ENCODE assay signal across 21 cellular contexts in genomic region chr17:63531022-63531965, GRCh38. TPM values are rescaled to one million over a fixed set of nuclear protein-coding genes. Genes with fewer than 3 reads are reported as not detected.
DNase-seq lines count a peak whose midpoint lies in the region; TF ChIP-seq lines count a peak whose summit lies in the region.
"Had no signal": no experiment of that assay in that cellular context is flagged by ENCODE, and none has a peak within 500 bp of the region (broad histone marks: within the 10 kb centered on the region; RNA-seq: fewer than 3 reads in every experiment).

No MANE protein-coding gene starts in this region.

- H3K4me3 ChIP-seq in GM23248, result no peak overlapping the region
- H3K4me3 ChIP-seq in mesenchymal stem cell (ENCODE audit: insufficient read depth in 1 of 2, low read depth in 1 of 2, low read length in 2 of 2), result no peak overlapping the region
- no peak overlapping the region for H3K4me3 ChIP-seq in stomach
- H3K4me3 ChIP-seq: BLaER1 had no signal

- no peaks in the 10 kb centered on the region; the same call in 1 of the 2 replicates for H3K27me3 ChIP-seq in GM23248 (replicated peaks; ENCODE audit: insufficient read depth)
- peaks cover 27 to 55% of the 10 kb centered on the region in 2 experiments for H3K27me3 ChIP-seq in mesenchymal stem cell (ENCODE audit: control insufficient read depth in 1 of 2, insufficient read depth in 1 of 2, low read length in 2 of 2)
- H3K27me3 ChIP-seq in stomach, result peaks cover 0 to 26% (median 0%) of the 10 kb centered on the region in 3 donors
- H3K27me3 ChIP-seq: BLaER1 had no signal

- peak overlapping the region; percentile 12 for H2BK15ac ChIP-seq in mesenchymal stem cell (ENCODE audit: low read depth, poor library complexity, severe bottlenecking)

- H3K9me3 ChIP-seq in GM23248 (ENCODE audit: low read depth) (no peaks in the 10 kb centered on the region), mesenchymal stem cell (ENCODE audit: control insufficient read depth, low read length) (no peaks in the 10 kb centered on the region), stomach (no peaks in the 10 kb centered on the region)
- H3K9me3 ChIP-seq: BLaER1 had no signal

- no peak for TF ChIP-seq CTCF in stomach (IDR thresholded peaks at IDR 0.05)

- H3K4ac ChIP-seq in mesenchymal stem cell (ENCODE audit: low read depth in 1 of 2, low read length in 2 of 2), result no peak overlapping the region

- in situ Hi-C loops in GM23248 (cut with MboI), result no loop called here

- no peaks in the 10 kb centered on the region for H3K79me2 ChIP-seq in GM23248 (ENCODE audit: insufficient read depth)

- no peaks in the 10 kb centered on the region for H3K4me1 ChIP-seq in GM23248 (ENCODE audit: insufficient read depth)
- no peaks in the 10 kb centered on the region for H3K4me1 ChIP-seq in mesenchymal stem cell (ENCODE audit: control insufficient read depth, insufficient read depth, low read depth, low read length)
- no peaks in the 10 kb centered on the region for H3K4me1 ChIP-seq in stomach

- no peaks in the 10 kb centered on the region for H3K9me2 ChIP-seq in GM23248 (ENCODE audit: insufficient read depth)

- no peak overlapping the region for H3K23ac ChIP-seq in mesenchymal stem cell (ENCODE audit: low read length in 2 of 2)

- H3K14ac ChIP-seq in mesenchymal stem cell (ENCODE audit: low read length in 2 of 2), result no peak overlapping the region

- H4K91ac ChIP-seq in mesenchymal stem cell (ENCODE audit: low read length), result no peak overlapping the region

- H4K8ac ChIP-seq in mesenchymal stem cell (ENCODE audit: low read length), result no peak overlapping the region

- H4K20me1 ChIP-seq in GM23248 (ENCODE audit: insufficient read depth), result no peaks in the 10 kb centered on the region

- no peaks in the 10 kb centered on the region for H3K79me1 ChIP-seq in mesenchymal stem cell (replicated peaks; ENCODE audit: low read length, poor library complexity, severe bottlenecking)

- H3K18ac ChIP-seq in mesenchymal stem cell (ENCODE audit: low read depth in 1 of 2, low read length in 2 of 2), result no peak overlapping the region

- no peak overlapping the region for H3K4me2 ChIP-seq in GM23248 (ENCODE audit: unreplicated experiment)
- H3K4me2 ChIP-seq in mesenchymal stem cell (ENCODE audit: low read length, poor library complexity, severe bottlenecking), result no peak overlapping the region
- H3K4me2 ChIP-seq: BLaER1 had no signal

- H2BK12ac ChIP-seq in mesenchymal stem cell (ENCODE audit: low read length in 2 of 2), result no peak overlapping the region

- H3K27ac ChIP-seq in GM23248 (no peak overlapping the region), mesenchymal stem cell (ENCODE audit: low read length, poor library complexity, severe bottlenecking) (no peak overlapping the region), stomach (no peak overlapping the region)
- H3K27ac ChIP-seq: BLaER1 had no signal

- WGBS in GM23248 (ENCODE audit: low coverage in 1 of 2, low lambda C conversion rate in 2 of 2, missing lambda C conversion rate in 2 of 2), 2 experiments, result 63% methylated on average over 10 of the region's 10 CpGs
- 83% methylated on average over 10 of the region's 10 CpGs for WGBS in mesenchymal stem cell
- 86 to 89% (median 87%) methylated on average over 9 to 10 of the region's 10 CpGs for WGBS in stomach, 5 donors

- no peaks in the 10 kb centered on the region for H3K36me3 ChIP-seq in GM23248 (ENCODE audit: low read depth)
- H3K36me3 ChIP-seq in mesenchymal stem cell (ENCODE audit: control insufficient read depth in 1 of 2, insufficient read depth in 2 of 2, low read depth in 1 of 2, low read length in 2 of 2), result no peaks in the 10 kb centered on the region
- no peaks in the 10 kb centered on the region for H3K36me3 ChIP-seq in stomach
- H3K36me3 ChIP-seq: BLaER1 had no signal

- H2AK5ac ChIP-seq in mesenchymal stem cell (ENCODE audit: low read length, severe bottlenecking), result no peak overlapping the region

- H3K9ac ChIP-seq in GM23248, result no peak overlapping the region
- no peak overlapping the region for H3K9ac ChIP-seq in mesenchymal stem cell (ENCODE audit: low read length)
- H3K9ac ChIP-seq: BLaER1 had no signal

- H2BK120ac ChIP-seq in mesenchymal stem cell (ENCODE audit: low read depth, low read length), result no peak overlapping the region

- H2AFZ ChIP-seq in GM23248 (no peak overlapping the region), mesenchymal stem cell (ENCODE audit: low read depth, low read length) (no peak overlapping the region)

- no peak for TF ChIP-seq EP300 in stomach (IDR thresholded peaks at IDR 0.05)

- no peak for TF ChIP-seq POLR2A in stomach (IDR thresholded peaks at IDR 0.05)

- H2BK5ac ChIP-seq in mesenchymal stem cell (ENCODE audit: low read depth, low read length, poor library complexity, severe bottlenecking), result no peak overlapping the region

- intact Hi-C loops in stomach (cut with DNase I; ENCODE audit: low total_unique reads), result no loop called here

- H3F3A ChIP-seq in GM23248 (ENCODE audit: insufficient read depth), result no peaks in the 10 kb centered on the region

- peak; percentile 19 for DNase-seq in NCI-H1436 (lab: John Stamatoyannopoulos, UW)
- DNase-seq in NCI-H1436 treated with DMSO at 0.1 percent for 48 hours (lab: John Stamatoyannopoulos, UW), result no peak
- peak; percentile 51 for DNase-seq in GM23248
- peak; percentile 81 for DNase-seq in T1000 (lab: John Stamatoyannopoulos, UW)
- no peak for DNase-seq in mesenchymal stem cell
- no peak for DNase-seq in stimulated activated CD4-positive, alpha-beta T cell treated with anti-CD3 and anti-CD28 coated beads, Interleukin-2, amount 100 ng/mL, for 24 hours
- DNase-seq in GF-D8 (lab: John Stamatoyannopoulos, UW), result no peak
- DNase-seq in stomach, result no peak
- DNase-seq: 8988T; CD8-positive, alpha-beta T cell; DND-41; HFFc6; IMR-90; Kasumi-1; NCI-H1417; NCI-H2029; NCI-H774; Right ventricle myocardium superior had no signal

RNA-seq across cellular contexts. Expression of gene KCNH6, which starts 8.1 kb away (rescaled TPM):
- not detected in 2 replicates for total RNA-seq in GM23248 (2014; rRNA removed; shearing (Covaris generic))
- polyA plus RNA-seq in GM23248 (2016; fragmentation: Nextera tagmentation; extraction: Ambion mirVana), result not detected in 2 replicates
- polyA plus RNA-seq in mesenchymal stem cell (2013, experiment 1 of 2), result 0.04 TPM
- polyA plus RNA-seq in mesenchymal stem cell (2013, experiment 2 of 2), result 0.03 TPM
- 1 to 10 TPM in 1 of 5 donors, under 1 TPM in 4; 0.37 to 2.3 (median 0.72) TPM for total RNA-seq in stomach
- polyA plus RNA-seq in stomach, result under 1 TPM in 2 of 3 donors, not detected in 1; 0.20 to 0.31 TPM
- total RNA-seq: CD8-positive, alpha-beta T cell; H4; HFFc6; NCI-H460; Right ventricle myocardium superior had no signal

RNA-seq across cellular contexts. Expression of gene DCAF7, which starts 19.0 kb away (rescaled TPM):
- total RNA-seq in GM23248 (2014; rRNA removed; shearing (Covaris generic)), result 21.2 and 21.6 TPM in 2 replicates
- polyA plus RNA-seq in GM23248 (2016; fragmentation: Nextera tagmentation; extraction: Ambion mirVana), result 38.2 and 38.4 TPM in 2 replicates
- polyA plus RNA-seq in mesenchymal stem cell (2013, experiment 1 of 2), result 51.6 TPM
- polyA plus RNA-seq in mesenchymal stem cell (2013, experiment 2 of 2), result 50.7 TPM
- total RNA-seq in stomach, result 10 to 100 TPM; 14.6 to 45.5 (median 23.5) TPM
- polyA plus RNA-seq in stomach, result 10 to 100 TPM; 11.6 to 14.8 (median 13.7) TPM

RNA-seq across cellular contexts. Expression of gene ACE, which starts 54.4 kb away (rescaled TPM):
- 3.2 and 3.4 TPM in 2 replicates for total RNA-seq in GM23248 (2014; rRNA removed; shearing (Covaris generic))
- 1.6 and 2.2 TPM in 2 replicates for polyA plus RNA-seq in GM23248 (2016; fragmentation: Nextera tagmentation; extraction: Ambion mirVana)
- 1.8 TPM for polyA plus RNA-seq in mesenchymal stem cell (2013, experiment 1 of 2)
- polyA plus RNA-seq in mesenchymal stem cell (2013, experiment 2 of 2), result 1.8 TPM
- total RNA-seq in stomach, result 100 to 1,000 TPM in 1 of 5 donors, 10 to 100 TPM in 1, 1 to 10 TPM in 3; 3.6 to 232 (median 6.8) TPM
- 1 to 10 TPM; 1.3 to 2.7 (median 2.6) TPM for polyA plus RNA-seq in stomach
- total RNA-seq: H4 had no signal

Comparison
In these comparisons a context has a peak if more than half of its experiments do, and no peak if none do; other contexts are left out.
1. DNase-seq: peak in NCI-H1436 (single experiment), GM23248 (single experiment) and T1000 (single experiment); none in NCI-H1436 treated with DMSO at 0.1 percent for 48 hours (single experiment), mesenchymal stem cell (single experiment), stimulated activated CD4-positive, alpha-beta T cell treated with anti-CD3 and anti-CD28 coated beads, Interleukin-2, amount 100 ng/mL, for 24 hours (0 of 2), GF-D8 (single experiment) and stomach (single experiment).